In the genomic region with DNA sequence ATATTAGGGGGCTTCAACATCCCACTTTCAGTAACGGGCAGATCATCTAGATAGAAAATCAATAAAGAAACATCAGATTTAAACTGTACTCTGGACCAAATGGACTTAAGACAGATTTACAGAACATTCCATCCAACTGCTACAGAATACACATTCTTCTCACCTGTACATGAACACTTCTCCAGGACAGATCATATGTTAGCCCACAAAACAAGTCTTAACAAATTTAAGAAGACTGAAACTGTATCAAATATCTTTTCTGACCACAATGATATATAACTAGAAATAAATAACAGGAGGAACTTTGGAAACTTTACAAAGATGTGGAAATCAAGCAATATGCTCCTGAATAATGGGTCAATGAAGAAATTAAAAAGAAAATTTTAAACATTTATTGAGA, we compare ENCODE assay signal across 25 cellular contexts.
"Had no signal": no experiment of that assay in that cellular context is flagged by ENCODE, and none has a peak within 500 bp of the region (broad histone marks: within the 10 kb centered on the region; RNA-seq: fewer than 3 reads in every experiment).

No MANE protein-coding gene starts in this region.

- DNase-seq: activated CD4-positive, alpha-beta memory T cell treated with anti-CD3 and anti-CD28 coated beads for 36 hours; activated CD4-positive, alpha-beta T cell treated with anti-CD3 and anti-CD28 coated beads, Interleukin-2, amount 10 ng/mL, durations not matched to agents 7 days and 5 days; activated CD4-positive, CD25-positive, alpha-beta regulatory T cell; activated CD8-positive, alpha-beta memory T cell treated with anti-CD3 and anti-CD28 coated beads for 24 hours; activated effector memory CD4-positive, alpha-beta T cell treated with anti-CD3 and anti-CD28 coated beads, Interleukin-2, amount 50 U/mL, for 16 hours; activated naive CD4-positive, alpha-beta T cell treated with Interleukin-2 at 50 U/mL for 16 hours; activated naive CD8-positive, alpha-beta T cell treated with anti-CD3 and anti-CD28 coated beads, Interleukin-2, amount 50 U/mL, for 24 hours; activated T-cell treated with anti-CD3 and anti-CD28 coated beads, Interleukin-2, amount 50 U/mL, for 4 hours; amniotic stem cell; body of pancreas; Karpas-422; NCI-H146; NCI-H187 treated with DMSO at 0.1 percent for 48 hours; NCI-H2081 treated with DMSO at 0.1 percent for 48 hours; NCI-H446; NCI-H524; NCI-H748 treated with DMSO at 0.1 percent for 48 hours; Right ventricle myocardium superior; T1000 had no signal

- H3K4me1 Mint-ChIP-seq: central memory CD8-positive, alpha-beta T cell had no signal

- H3K9me3 ChIP-seq: ascending aorta, SJSA1 had no signal

- H3K27ac Mint-ChIP-seq: activated CD4-positive, alpha-beta memory T cell treated with anti-CD3 and anti-CD28 coated beads for 36 hours; activated CD4-positive, alpha-beta T cell treated with anti-CD3 and anti-CD28 coated beads, Interleukin-2, amount 10 ng/mL, durations not matched to agents 7 days and 5 days; activated naive CD4-positive, alpha-beta T cell treated with anti-CD3 and anti-CD28 coated beads, Interleukin-2, amount 50 U/mL, for 72 hours; activated naive CD8-positive, alpha-beta T cell treated with anti-CD3 and anti-CD28 coated beads, Interleukin-2, amount 50 U/mL, for 24 hours; T-helper 1 cell treated with Interleukin-12 subunit alpha and Interleukin-12 subunit beta and Interleukin-4 antibody, amounts not matched to agents 30 μg/mL and 1 μg/mL, for 36 hours had no signal

- H3K4me3 Mint-ChIP-seq: activated CD4-positive, alpha-beta memory T cell treated with anti-CD3 and anti-CD28 coated beads for 36 hours; activated CD4-positive, alpha-beta T cell treated with anti-CD3 and anti-CD28 coated beads, Interleukin-2, amount 10 ng/mL, durations not matched to agents 7 days and 5 days; activated naive CD8-positive, alpha-beta T cell treated with anti-CD3 and anti-CD28 coated beads, Interleukin-2, amount 50 U/mL, for 24 hours; activated T-cell treated with anti-CD3 and anti-CD28 coated beads, Interleukin-2, amount 50 U/mL, for 4 hours; central memory CD8-positive, alpha-beta T cell; T-helper 1 cell treated with Interleukin-12 subunit alpha and Interleukin-12 subunit beta and Interleukin-4 antibody, amounts not matched to agents 30 μg/mL and 1 μg/mL, for 36 hours had no signal

- H3K27me3 Mint-ChIP-seq: activated CD4-positive, alpha-beta memory T cell treated with anti-CD3 and anti-CD28 coated beads for 36 hours; activated CD4-positive, alpha-beta T cell treated with anti-CD3 and anti-CD28 coated beads, Interleukin-2, amount 10 ng/mL, durations not matched to agents 7 days and 5 days; activated naive CD8-positive, alpha-beta T cell treated with anti-CD3 and anti-CD28 coated beads, Interleukin-2, amount 50 U/mL, for 24 hours; central memory CD8-positive, alpha-beta T cell had no signal

- H3K27me3 ChIP-seq: ascending aorta, body of pancreas, SJSA1 had no signal

- H3K4me3 ChIP-seq: ascending aorta, body of pancreas, K562, SJSA1 had no signal

- ATAC-seq: activated naive CD4-positive, alpha-beta T cell treated with anti-CD3 and anti-CD28 coated beads, Interleukin-2, amount 50 U/mL, for 72 hours; activated naive CD8-positive, alpha-beta T cell treated with anti-CD3 and anti-CD28 coated beads, Interleukin-2, amount 50 U/mL, for 24 hours; activated T-cell treated with anti-CD3 and anti-CD28 coated beads, Interleukin-2, amount 50 U/mL, for 4 hours; body of pancreas; K562 had no signal

- H3K27ac ChIP-seq: ascending aorta, body of pancreas, SJSA1 had no signal

- H3K4me1 ChIP-seq: ascending aorta, body of pancreas, SJSA1 had no signal

- H3K9me3 Mint-ChIP-seq: central memory CD8-positive, alpha-beta T cell had no signal
